In the genomic region with DNA sequence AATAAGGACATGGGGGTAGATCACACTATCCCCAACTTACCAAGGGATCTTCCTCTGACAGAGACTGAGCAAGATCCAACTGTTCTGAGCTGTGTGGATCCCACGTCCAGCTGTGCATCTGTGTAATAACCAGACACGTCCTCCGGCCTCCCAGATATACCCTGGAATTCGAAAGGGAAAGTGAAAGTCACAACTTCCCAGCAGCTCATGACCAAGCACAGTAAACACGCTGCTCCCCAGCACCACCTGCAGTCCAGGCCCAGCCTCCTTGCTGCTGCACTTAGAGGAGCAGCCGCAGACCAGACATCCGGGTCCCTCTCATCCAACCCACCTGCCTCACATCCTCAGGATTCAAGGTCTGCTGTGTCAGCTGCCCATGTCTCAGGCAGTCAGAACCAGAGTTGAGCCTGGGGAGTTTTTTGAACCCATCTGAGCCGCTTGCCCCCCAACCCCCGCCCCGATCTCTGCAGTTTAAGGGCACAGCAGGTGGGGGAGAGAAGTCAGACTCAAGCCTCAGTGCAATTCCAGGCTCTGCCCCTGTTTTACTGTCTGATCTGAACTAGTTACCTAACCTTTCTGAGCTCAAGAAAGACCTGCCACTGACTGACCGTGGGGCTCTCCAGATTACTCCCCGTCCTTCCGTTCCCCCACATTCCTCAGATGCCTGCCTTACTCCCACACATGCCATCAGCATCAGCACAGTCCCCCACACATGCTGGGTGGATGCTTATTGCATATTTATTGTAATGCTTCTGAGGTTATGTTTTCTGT, we compare ENCODE assay signal across 8 cellular contexts. TPM values are rescaled to one million over a fixed set of nuclear protein-coding genes. Genes with fewer than 3 reads are reported as not detected.
DNase-seq lines count a peak whose midpoint lies in the region; ATAC-seq and TF ChIP-seq lines count a peak whose summit lies in the region.

TSS of gene APOL2 (minus strand) at position 127 of the 771 bp plus-strand sequence. CDS start 6,365 bp downstream, outside the sequence.

- H3K4me3 ChIP-seq in fibroblast of mammary gland (ENCODE audit: control insufficient read depth, low read depth, low read length) = peak within 1 kb of the TSS; percentile 83

- POLR2A ChIA-PET in naive thymus-derived CD8-positive, alpha-beta T cell (lab: Charles Lee) = interaction anchor here (0.6 to 1.8 kb wide), 9 partner anchors 13 to 592 kb away, joined by 3 to 10 read pairs (median 4); partner anchors contain the start of genes APOL1, APOL3, APOL6 and TXN2

- H3K9me3 Mint-ChIP-seq in activated T-helper 17 cell treated with anti-CD3 and anti-CD28 coated beads, Interleukin-2, amount 50 U/mL, for 72 hours = no peaks in the 10 kb centered on the region
- peaks cover 0 to 9% (median 4%) of the 10 kb centered on the region in 9 donors for H3K9me3 Mint-ChIP-seq in naive thymus-derived CD8-positive, alpha-beta T cell

- DNase-seq in DMS79 treated with DMSO at 0.1 percent for 48 hours (lab: John Stamatoyannopoulos, UW) (peak; percentile 79), KG1 (lab: John Stamatoyannopoulos, UW) (peak; percentile 81), RKO (ENCODE audit: low spot score) (peak; percentile 97), fibroblast of mammary gland (ENCODE audit: low read depth) (peak; percentile 93)
- DNase-seq in naive thymus-derived CD8-positive, alpha-beta T cell = peak; percentile 70 to 88 (median 81)
- peak; percentile 69 to 85 (median 76) for DNase-seq in stimulated activated naive CD4-positive, alpha-beta T cell (lab: John Stamatoyannopoulos, UW)

- peaks cover 41% of the 10 kb centered on the region for H3K4me1 Mint-ChIP-seq in activated T-helper 17 cell treated with anti-CD3 and anti-CD28 coated beads, Interleukin-2, amount 50 U/mL, for 72 hours
- H3K4me1 Mint-ChIP-seq in naive thymus-derived CD8-positive, alpha-beta T cell = peaks cover 34 to 56% (median 54%) of the 10 kb centered on the region in 4 donors

- no peaks in the 10 kb centered on the region for H3K27me3 Mint-ChIP-seq in activated T-helper 17 cell treated with anti-CD3 and anti-CD28 coated beads, Interleukin-2, amount 50 U/mL, for 72 hours
- H3K27me3 Mint-ChIP-seq in naive thymus-derived CD8-positive, alpha-beta T cell = no peaks in the 10 kb centered on the region

- H3K4me3 Mint-ChIP-seq in activated T-helper 17 cell treated with anti-CD3 and anti-CD28 coated beads, Interleukin-2, amount 50 U/mL, for 72 hours = peak within 1 kb of the TSS; percentile 98
- H3K4me3 Mint-ChIP-seq in naive thymus-derived CD8-positive, alpha-beta T cell = peak within 1 kb of the TSS; percentile 91 to 100 (median 98)

- ATAC-seq in GM21717 (IDR thresholded peaks at IDR 0.05; ENCODE audit: unreplicated experiment) = peak; percentile 87
- ATAC-seq in activated T-helper 17 cell treated with anti-CD3 and anti-CD28 coated beads, Interleukin-2, amount 50 U/mL, for 72 hours (replicated peaks) = peak; percentile 96
- ATAC-seq in naive thymus-derived CD8-positive, alpha-beta T cell = peak; percentile 97 to 100

- peaks cover 55% of the 10 kb centered on the region for H3K36me3 Mint-ChIP-seq in activated T-helper 17 cell treated with anti-CD3 and anti-CD28 coated beads, Interleukin-2, amount 50 U/mL, for 72 hours (ENCODE audit: low read depth)
- peaks cover 16 to 33% (median 26%) of the 10 kb centered on the region in 3 donors for H3K36me3 Mint-ChIP-seq in naive thymus-derived CD8-positive, alpha-beta T cell

- peak within 1 kb of the TSS; percentile 96 for H3K27ac Mint-ChIP-seq in activated T-helper 17 cell treated with anti-CD3 and anti-CD28 coated beads, Interleukin-2, amount 50 U/mL, for 72 hours
- H3K27ac Mint-ChIP-seq in naive thymus-derived CD8-positive, alpha-beta T cell = peak within 1 kb of the TSS; percentile 92 to 100 (median 98)

- TF ChIP-seq CTCF in fibroblast of mammary gland (conservative IDR thresholded peaks at IDR 0.05; ENCODE audit: control insufficient read depth, insufficient read depth, low read depth, low read length) = peak; percentile 71

RNA-seq across cellular contexts. Expression of gene APOL2, which starts in this region (rescaled TPM):
- 100 to 1,000 TPM; 105 to 116 TPM for total RNA-seq in activated T-helper 17 cell treated with anti-CD3 and anti-CD28 coated beads, Interleukin-2, amount 50 U/mL, for 72 hours
- total RNA-seq in naive thymus-derived CD8-positive, alpha-beta T cell = 10 to 100 TPM; 58.3 to 64.1 TPM
- polyA plus RNA-seq in naive thymus-derived CD8-positive, alpha-beta T cell = 10 to 100 TPM; 11.7 to 16.4 (median 16.3) TPM

Comparison
In these comparisons a context has a peak if more than half of its experiments do, and no peak if none do; other contexts are left out.
1. Peak in every context shown above with its lines: DNase-seq, ATAC-seq and H3K4me3 ChIP-seq.